31 cellular contexts compared by ENCODE assay signal in genomic region chr5:171288066-171288465, GRCh38. TPM values are rescaled to one million over a fixed set of nuclear protein-coding genes. Genes with fewer than 3 reads are reported as not detected.
"Had no signal": no experiment of that assay in that cellular context is flagged by ENCODE, and none has a peak within 500 bp of the region (broad histone marks: within the 10 kb centered on the region; RNA-seq: fewer than 3 reads in every experiment).

No MANE protein-coding gene starts in this region.

- DNase-seq: activated CD4-positive, alpha-beta T cell treated with anti-CD3 and anti-CD28 coated beads for 36 hours; activated CD4-positive, alpha-beta T cell treated with anti-CD3 and anti-CD28 coated beads, Interleukin-2, amount 10 ng/mL, durations not matched to agents 7 days and 5 days; activated CD4-positive, alpha-beta T cell treated with anti-CD3 and anti-CD28 coated beads, Interleukin-2, amount 50 U/mL, for 48 hours; activated CD8-positive, alpha-beta T cell treated with anti-CD3 and anti-CD28 coated beads, Interleukin-2, amount 10 ng/mL, durations not matched to agents 7 days and 5 days; activated gamma-delta T cell treated with Interleukin-2 at 50 U/mL for 16 hours; activated naive CD4-positive, alpha-beta T cell treated with anti-CD3 and anti-CD28 coated beads, Interleukin-2, amount 10 ng/mL, durations not matched to agents 7 days and 5 days; activated naive CD8-positive, alpha-beta T cell treated with anti-CD3 and anti-CD28 coated beads, Interleukin-2, amount 50 U/mL, for 24 hours; activated T-cell treated with anti-CD3 and anti-CD28 coated beads, Interleukin-2, amount 50 U/mL, for 24 hours; amniotic stem cell; aorta; body of pancreas; NCI-H1105; NCI-H1436; NCI-H1694; NCI-H1930; NCI-H2081 treated with DMSO at 0.1 percent for 48 hours; NCI-H345; NCI-H524 treated with DMSO at 0.1 percent for 48 hours; RPMI8226; SHP77 treated with DMSO at 0.1 percent for 48 hours; SK-N-SH had no signal

- H3K4me1 Mint-ChIP-seq: activated CD4-positive, alpha-beta T cell treated with anti-CD3 and anti-CD28 coated beads for 36 hours; activated CD4-positive, alpha-beta T cell treated with anti-CD3 and anti-CD28 coated beads, Interleukin-2, amount 10 ng/mL, durations not matched to agents 7 days and 5 days; activated naive CD4-positive, alpha-beta T cell treated with anti-CD3 and anti-CD28 coated beads, Interleukin-2, amount 10 ng/mL, durations not matched to agents 7 days and 5 days; activated naive CD8-positive, alpha-beta T cell treated with anti-CD3 and anti-CD28 coated beads, Interleukin-2, amount 50 U/mL, for 24 hours had no signal

- H3K9me3 Mint-ChIP-seq: activated CD4-positive, alpha-beta T cell treated with anti-CD3 and anti-CD28 coated beads, Interleukin-2, amount 10 ng/mL, durations not matched to agents 7 days and 5 days; activated naive CD4-positive, alpha-beta T cell treated with anti-CD3 and anti-CD28 coated beads, Interleukin-2, amount 10 ng/mL, durations not matched to agents 7 days and 5 days; activated naive CD8-positive, alpha-beta T cell treated with anti-CD3 and anti-CD28 coated beads, Interleukin-2, amount 50 U/mL, for 24 hours; activated T-cell treated with anti-CD3 and anti-CD28 coated beads, Interleukin-2, amount 50 U/mL, for 24 hours; T-helper 1 cell treated with Interleukin-12 subunit alpha and Interleukin-12 subunit beta and Interleukin-4 antibody, amounts not matched to agents 30 μg/mL and 1 μg/mL, for 36 hours; T-helper 2 cell treated with Interferon-gamma antibody and Interleukin-4, amounts not matched to agents 5 μg/mL and 100 μg/mL, for 36 hours; WTC11 had no signal

- H3K4me3 ChIP-seq: body of pancreas, breast epithelium, K562, SJSA1 had no signal

- H3K4me3 Mint-ChIP-seq: activated CD4-positive, alpha-beta T cell treated with anti-CD3 and anti-CD28 coated beads for 36 hours; activated CD4-positive, alpha-beta T cell treated with anti-CD3 and anti-CD28 coated beads, Interleukin-2, amount 10 ng/mL, durations not matched to agents 7 days and 5 days; activated CD8-positive, alpha-beta T cell treated with anti-CD3 and anti-CD28 coated beads, Interleukin-2, amount 10 ng/mL, durations not matched to agents 7 days and 5 days; activated naive CD4-positive, alpha-beta T cell treated with anti-CD3 and anti-CD28 coated beads, Interleukin-2, amount 10 ng/mL, durations not matched to agents 7 days and 5 days; activated naive CD8-positive, alpha-beta T cell; activated naive CD8-positive, alpha-beta T cell treated with anti-CD3 and anti-CD28 coated beads, Interleukin-2, amount 50 U/mL, for 24 hours; activated T-cell treated with anti-CD3 and anti-CD28 coated beads, Interleukin-2, amount 50 U/mL, for 24 hours; T-helper 1 cell treated with Interleukin-12 subunit alpha and Interleukin-12 subunit beta and Interleukin-4 antibody, amounts not matched to agents 30 μg/mL and 1 μg/mL, for 36 hours; T-helper 2 cell treated with Interferon-gamma antibody and Interleukin-4, amounts not matched to agents 5 μg/mL and 100 μg/mL, for 36 hours; WTC11 had no signal

- H3K36me3 Mint-ChIP-seq: activated naive CD4-positive, alpha-beta T cell treated with anti-CD3 and anti-CD28 coated beads, Interleukin-2, amount 10 ng/mL, durations not matched to agents 7 days and 5 days; activated naive CD8-positive, alpha-beta T cell; WTC11 had no signal

- H3K27ac Mint-ChIP-seq: activated CD4-positive, alpha-beta T cell treated with anti-CD3 and anti-CD28 coated beads for 36 hours; activated CD4-positive, alpha-beta T cell treated with anti-CD3 and anti-CD28 coated beads, Interleukin-2, amount 10 ng/mL, durations not matched to agents 7 days and 5 days; activated CD8-positive, alpha-beta T cell treated with anti-CD3 and anti-CD28 coated beads, Interleukin-2, amount 10 ng/mL, durations not matched to agents 7 days and 5 days; activated naive CD4-positive, alpha-beta T cell treated with anti-CD3 and anti-CD28 coated beads, Interleukin-2, amount 10 ng/mL, durations not matched to agents 7 days and 5 days; activated naive CD8-positive, alpha-beta T cell; activated naive CD8-positive, alpha-beta T cell treated with anti-CD3 and anti-CD28 coated beads, Interleukin-2, amount 50 U/mL, for 24 hours; activated T-cell treated with anti-CD3 and anti-CD28 coated beads, Interleukin-2, amount 50 U/mL, for 24 hours; T-helper 1 cell treated with Interleukin-12 subunit alpha and Interleukin-12 subunit beta and Interleukin-4 antibody, amounts not matched to agents 30 μg/mL and 1 μg/mL, for 36 hours; T-helper 2 cell treated with Interferon-gamma antibody and Interleukin-4, amounts not matched to agents 5 μg/mL and 100 μg/mL, for 36 hours; WTC11 had no signal

RNA-seq across cellular contexts. Expression of gene TLX3, which starts 21.0 kb away (rescaled TPM):
- total RNA-seq: activated CD4-positive, alpha-beta T cell treated with anti-CD3 and anti-CD28 coated beads for 36 hours; activated CD4-positive, alpha-beta T cell treated with anti-CD3 and anti-CD28 coated beads, Interleukin-2, amount 10 ng/mL, durations not matched to agents 7 days and 5 days; activated CD8-positive, alpha-beta T cell treated with anti-CD3 and anti-CD28 coated beads, Interleukin-2, amount 10 ng/mL, durations not matched to agents 7 days and 5 days; aorta; body of pancreas; breast epithelium; cardiac septum; K562; M059J; NCI-H460; SJSA1; WTC11 had no signal
